In genomic region chr9:90065001-90065400, GRCh38 we compare ENCODE assay signal across 13 cellular contexts.
"Had no signal": no experiment of that assay in that cellular context is flagged by ENCODE, and none has a peak within 500 bp of the region (broad histone marks: within the 10 kb centered on the region; RNA-seq: fewer than 3 reads in every experiment).

No MANE protein-coding gene starts in this region.

- H3K27me3 ChIP-seq: pancreas, tibial artery had no signal

- H3K27ac ChIP-seq: pancreas, tibial artery had no signal

- H3K36me3 Mint-ChIP-seq: activated naive CD8-positive, alpha-beta T cell treated with anti-CD3 and anti-CD28 coated beads for 36 hours; immature natural killer cell; naive thymus-derived CD4-positive, alpha-beta T cell; stimulated activated memory B cell treated with anti-CD40 and anti-IgM and Interleukin-4, amounts not matched to agents 10 μg/mL and 1 μg/mL and 100 μg/mL, for 72 hours had no signal

- H3K4me1 Mint-ChIP-seq: activated CD4-positive, alpha-beta memory T cell treated with anti-CD3 and anti-CD28 coated beads, Interleukin-2, amount 10 ng/mL, durations not matched to agents 7 days and 5 days; activated naive CD8-positive, alpha-beta T cell treated with anti-CD3 and anti-CD28 coated beads for 36 hours; immature natural killer cell; naive thymus-derived CD4-positive, alpha-beta T cell; stimulated activated memory B cell treated with anti-CD40 and anti-IgM and Interleukin-4, amounts not matched to agents 10 μg/mL and 1 μg/mL and 100 μg/mL, for 72 hours had no signal

- H3K9me3 ChIP-seq: mucosa of descending colon, pancreas, tibial artery had no signal

- H3K9me3 Mint-ChIP-seq: activated CD4-positive, alpha-beta memory T cell treated with anti-CD3 and anti-CD28 coated beads, Interleukin-2, amount 10 ng/mL, durations not matched to agents 7 days and 5 days; activated naive CD8-positive, alpha-beta T cell treated with anti-CD3 and anti-CD28 coated beads for 36 hours; immature natural killer cell; naive thymus-derived CD4-positive, alpha-beta T cell; stimulated activated memory B cell treated with anti-CD40 and anti-IgM and Interleukin-4, amounts not matched to agents 10 μg/mL and 1 μg/mL and 100 μg/mL, for 72 hours had no signal

- H3K36me3 ChIP-seq: pancreas, tibial artery had no signal

- H3K4me3 Mint-ChIP-seq: activated CD4-positive, alpha-beta memory T cell treated with anti-CD3 and anti-CD28 coated beads, Interleukin-2, amount 10 ng/mL, durations not matched to agents 7 days and 5 days; activated naive CD8-positive, alpha-beta T cell treated with anti-CD3 and anti-CD28 coated beads for 36 hours; immature natural killer cell; naive thymus-derived CD4-positive, alpha-beta T cell; stimulated activated memory B cell treated with anti-CD40 and anti-IgM and Interleukin-4, amounts not matched to agents 10 μg/mL and 1 μg/mL and 100 μg/mL, for 72 hours had no signal

- ATAC-seq: naive thymus-derived CD4-positive, alpha-beta T cell; stimulated activated memory B cell treated with anti-CD40 and anti-IgM and Interleukin-4, amounts not matched to agents 10 μg/mL and 1 μg/mL and 100 μg/mL, for 72 hours had no signal

- H3K27ac Mint-ChIP-seq: activated CD4-positive, alpha-beta memory T cell treated with anti-CD3 and anti-CD28 coated beads, Interleukin-2, amount 10 ng/mL, durations not matched to agents 7 days and 5 days; activated naive CD8-positive, alpha-beta T cell treated with anti-CD3 and anti-CD28 coated beads for 36 hours; immature natural killer cell; naive thymus-derived CD4-positive, alpha-beta T cell; stimulated activated memory B cell treated with anti-CD40 and anti-IgM and Interleukin-4, amounts not matched to agents 10 μg/mL and 1 μg/mL and 100 μg/mL, for 72 hours had no signal

- DNase-seq: activated CD4-positive, alpha-beta memory T cell treated with anti-CD3 and anti-CD28 coated beads, Interleukin-2, amount 10 ng/mL, durations not matched to agents 7 days and 5 days; activated naive CD8-positive, alpha-beta T cell treated with anti-CD3 and anti-CD28 coated beads for 36 hours; cerebellar nuclear complex; effector CD8-positive, alpha-beta T cell; head of caudate nucleus; immature natural killer cell; mammary epithelial cell; mucosa of descending colon; naive thymus-derived CD4-positive, alpha-beta T cell; pancreas; T-helper 9 cell; tibial artery had no signal

- H3K4me3 ChIP-seq: mucosa of descending colon, pancreas, tibial artery had no signal

- H3K4me1 ChIP-seq: tibial artery had no signal
